21 cellular contexts compared by ENCODE assay signal in the genomic region with DNA sequence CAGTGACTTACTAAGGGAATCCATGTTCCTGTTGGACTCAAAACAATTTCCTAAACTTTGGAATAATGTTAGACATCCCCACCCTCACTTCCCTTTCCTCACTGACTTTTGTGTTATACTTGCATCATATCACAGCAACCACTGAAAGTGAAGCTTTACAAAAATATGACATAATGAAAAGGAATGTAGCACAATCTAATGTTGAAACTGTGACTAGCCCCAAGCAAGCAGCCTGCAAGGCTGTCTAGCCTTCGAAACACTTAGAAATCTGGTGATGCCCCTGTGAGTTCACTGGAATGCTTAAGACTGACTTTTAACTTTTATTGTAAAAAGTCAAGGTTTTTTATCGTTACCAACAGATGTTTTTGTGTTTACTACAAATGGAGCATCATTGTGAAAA.
DNase-seq lines count a peak whose midpoint lies in the region; ATAC-seq, FAIRE-seq and TF ChIP-seq lines count a peak whose summit lies in the region.
"Had no signal": no experiment of that assay in that cellular context is flagged by ENCODE, and none has a peak within 500 bp of the region (broad histone marks: within the 10 kb centered on the region; RNA-seq: fewer than 3 reads in every experiment).

No MANE protein-coding gene starts in this region.

- H3K27me3 Mint-ChIP-seq in astrocyte (ENCODE audit: low read depth, unreplicated experiment): no peaks in the 10 kb centered on the region
- H3K27me3 Mint-ChIP-seq: activated CD4-positive, alpha-beta T cell treated with anti-CD3 and anti-CD28 coated beads for 36 hours; activated naive CD4-positive, alpha-beta T cell treated with anti-CD3 and anti-CD28 coated beads, Interleukin-2, amount 50 U/mL, for 24 hours; effector memory CD8-positive, alpha-beta T cell; natural killer cell treated with Interleukin-12 subunit alpha and Interleukin-12 subunit beta and Interleukin-15 and Interleukin-18, amount 100 ng/mL, for 72 hours had no signal

- no peaks in the 10 kb centered on the region for H3K79me2 ChIP-seq in astrocyte (ENCODE audit: insufficient read depth, low read length)

- H4K20me1 ChIP-seq in astrocyte (ENCODE audit: insufficient read depth, low read length): no peaks in the 10 kb centered on the region

- H3K36me3 ChIP-seq in astrocyte (ENCODE audit: insufficient read depth, low read length): no peaks in the 10 kb centered on the region
- H3K36me3 ChIP-seq: SJCRH30 had no signal

- DNase-seq in A172 (ENCODE audit: low spot score) (peak; percentile 17), GM04504 (ENCODE audit: low read depth) (peak; percentile 50), astrocyte (ENCODE audit: low read depth) (peak; percentile 72), foreskin fibroblast (peak; percentile 66 to 90), activated gamma-delta T cell treated with Interleukin-2 at 50 U/mL for 16 hours (no peak), SKM-1 (lab: John Stamatoyannopoulos, UW; ENCODE audit: unreplicated experiment) (no peak), SW480 (ENCODE audit: low spot score) (no peak)
- DNase-seq: activated CD4-positive, alpha-beta T cell treated with anti-CD3 and anti-CD28 coated beads for 36 hours; caudate nucleus; effector memory CD8-positive, alpha-beta T cell; H9; MM.1S; NCI-H2029; NCI-H510A treated with DMSO at 0.1 percent for 48 hours; SJCRH30; stimulated activated CD4-positive, alpha-beta T cell treated with anti-CD3 and anti-CD28 coated beads, Interleukin-15, amount 100 ng/mL, for 24 hours; stimulated activated naive CD8-positive, alpha-beta T cell treated with anti-CD3 and anti-CD28 coated beads, Interleukin-15, Interleukin-2, amounts not matched to agents 100 U/mL and 50 U/mL, for 24 hours had no signal

- H3K4me1 ChIP-seq in astrocyte (ENCODE audit: insufficient read depth, low read length): no peaks in the 10 kb centered on the region
- H3K4me1 ChIP-seq: A549, SJCRH30 had no signal

- H2AFZ ChIP-seq in astrocyte (ENCODE audit: low read depth, low read length): peak overlapping the region; percentile 6

- peak overlapping the region; percentile 8 for H3K4me2 ChIP-seq in astrocyte (ENCODE audit: low read length)
- H3K4me2 ChIP-seq: A549 had no signal

- H3K27me3 ChIP-seq in astrocyte (ENCODE audit: insufficient read depth, low read length): no peaks in the 10 kb centered on the region

- H3K4me3 ChIP-seq in astrocyte (ENCODE audit: insufficient read depth, low read depth, low read length): no peak overlapping the region
- H3K4me3 ChIP-seq in foreskin fibroblast (ENCODE audit: low read depth in 1 of 2, low read length in 2 of 2): no peak overlapping the region
- H3K4me3 ChIP-seq: A549, SJCRH30 had no signal

- no peak overlapping the region for H3K9ac ChIP-seq in astrocyte (ENCODE audit: low read length)

- H3K9me3 ChIP-seq in astrocyte (ENCODE audit: insufficient read depth, low read depth, low read length): no peaks in the 10 kb centered on the region
- H3K9me3 ChIP-seq: A549, SJCRH30 had no signal

- no peak for ATAC-seq in GM19463 (IDR thresholded peaks at IDR 0.05; ENCODE audit: unreplicated experiment)
- ATAC-seq: A549; activated CD4-positive, alpha-beta T cell treated with anti-CD3 and anti-CD28 coated beads for 36 hours; effector memory CD8-positive, alpha-beta T cell; natural killer cell treated with Interleukin-12 subunit alpha and Interleukin-12 subunit beta and Interleukin-15 and Interleukin-18, amount 100 ng/mL, for 72 hours; stimulated activated naive CD8-positive, alpha-beta T cell treated with anti-CD3 and anti-CD28 coated beads, Interleukin-15, Interleukin-2, amounts not matched to agents 100 U/mL and 50 U/mL, for 24 hours had no signal

- peaks cover 5% of the 10 kb centered on the region for H3K4me1 Mint-ChIP-seq in astrocyte (ENCODE audit: low read depth, unreplicated experiment)
- H3K4me1 Mint-ChIP-seq: activated CD4-positive, alpha-beta T cell treated with anti-CD3 and anti-CD28 coated beads for 36 hours; activated naive CD4-positive, alpha-beta T cell treated with anti-CD3 and anti-CD28 coated beads, Interleukin-2, amount 50 U/mL, for 24 hours had no signal

- no peak for TF ChIP-seq CTCF in astrocyte (IDR thresholded peaks at IDR 0.05; ENCODE audit: insufficient read depth, low read depth, low read length)
- no peak for TF ChIP-seq CTCF in foreskin fibroblast (IDR thresholded peaks at IDR 0.05; ENCODE audit: low read depth, low read length)

- H3K27ac Mint-ChIP-seq in astrocyte (ENCODE audit: unreplicated experiment): peak overlapping the region; percentile 82
- H3K27ac Mint-ChIP-seq: activated CD4-positive, alpha-beta T cell treated with anti-CD3 and anti-CD28 coated beads for 36 hours; activated naive CD4-positive, alpha-beta T cell treated with anti-CD3 and anti-CD28 coated beads, Interleukin-2, amount 50 U/mL, for 24 hours; effector memory CD8-positive, alpha-beta T cell; H9; natural killer cell treated with Interleukin-12 subunit alpha and Interleukin-12 subunit beta and Interleukin-15 and Interleukin-18, amount 100 ng/mL, for 72 hours had no signal

- FAIRE-seq in astrocyte (lab: Jason Lieb, UNC): peak; percentile 26
- FAIRE-seq: A549 had no signal

- H3K36me3 Mint-ChIP-seq in astrocyte (ENCODE audit: low read depth, unreplicated experiment): no peaks in the 10 kb centered on the region
- H3K36me3 Mint-ChIP-seq: activated naive CD4-positive, alpha-beta T cell treated with anti-CD3 and anti-CD28 coated beads, Interleukin-2, amount 50 U/mL, for 24 hours had no signal

- peak overlapping the region; percentile 22 for H3K27ac ChIP-seq in astrocyte (ENCODE audit: low read depth, low read length)
- H3K27ac ChIP-seq: A549, SJCRH30 had no signal

- no peak overlapping the region for H3K4me3 Mint-ChIP-seq in astrocyte (ENCODE audit: unreplicated experiment)
- H3K4me3 Mint-ChIP-seq: activated CD4-positive, alpha-beta T cell treated with anti-CD3 and anti-CD28 coated beads for 36 hours; activated naive CD4-positive, alpha-beta T cell treated with anti-CD3 and anti-CD28 coated beads, Interleukin-2, amount 50 U/mL, for 24 hours; effector memory CD8-positive, alpha-beta T cell; H9; natural killer cell treated with Interleukin-12 subunit alpha and Interleukin-12 subunit beta and Interleukin-15 and Interleukin-18, amount 100 ng/mL, for 72 hours had no signal

- H3K9me3 Mint-ChIP-seq in astrocyte (ENCODE audit: unreplicated experiment): peaks cover 5% of the 10 kb centered on the region

Comparison
In these comparisons a context has a peak if more than half of its experiments do, and no peak if none do; other contexts are left out.
1. DNase-seq: peak in A172 (single experiment), GM04504 (single experiment), astrocyte (single experiment) and foreskin fibroblast (2 of 2); none in activated gamma-delta T cell treated with Interleukin-2 at 50 U/mL for 16 hours (single experiment), SKM-1 (single experiment) and SW480 (single experiment).